ENCODE assay signal across 11 cellular contexts in genomic region chr3:48426944-48427629, GRCh38. TPM values are rescaled to one million over a fixed set of nuclear protein-coding genes. Genes with fewer than 3 reads are reported as not detected.
DNase-seq lines count a peak whose midpoint lies in the region; TF ChIP-seq lines count a peak whose summit lies in the region.
"Had no signal": no experiment of that assay in that cellular context is flagged by ENCODE, and none has a peak within 500 bp of the region (broad histone marks: within the 10 kb centered on the region; RNA-seq: fewer than 3 reads in every experiment).

No MANE protein-coding gene starts in this region.

- TF ChIP-seq POLR2A in thyroid gland (IDR thresholded peaks at IDR 0.05), result peak; percentile 27 to 66

- H3K4me1 Mint-ChIP-seq in T-helper 1 cell treated with Interleukin-12 subunit alpha and Interleukin-12 subunit beta and Interleukin-4 antibody, amounts not matched to agents 30 μg/mL and 1 μg/mL, for 36 hours (ENCODE audit: low read depth), result peaks cover 6% of the 10 kb centered on the region

- peaks cover 19% of the 10 kb centered on the region for H3K27me3 Mint-ChIP-seq in T-helper 1 cell treated with Interleukin-12 subunit alpha and Interleukin-12 subunit beta and Interleukin-4 antibody, amounts not matched to agents 30 μg/mL and 1 μg/mL, for 36 hours (ENCODE audit: low read depth)

- intact Hi-C loops in thyroid gland (cut with DNase I), result no loop called here

- H3K4me3 ChIP-seq in endocrine pancreas (ENCODE audit: control insufficient read depth, insufficient read depth, low read length) (peak overlapping the region; percentile 22), muscle layer of colon (ENCODE audit: low read depth in 1 of 2, low read length in 2 of 2) (peak overlapping the region; percentile 28 to 63), thyroid gland (replicated peaks in 1 of 3) (peak overlapping the region in 1 of 3 donors; percentile 95)

- peak overlapping the region; percentile 89 for H3K27ac ChIP-seq in muscle layer of colon (ENCODE audit: low read depth, low read length)
- peak overlapping the region; percentile 94 to 96 (median 95) for H3K27ac ChIP-seq in thyroid gland

- DNase-seq in T-helper 1 cell (no peak), thyroid gland (peak; percentile 73 to 74), activated gamma-delta T cell (lab: John Stamatoyannopoulos, UW) (no peak), iPS-NIHi7 (ENCODE audit: extremely low spot score) (no peak), NCI-H2107 (lab: John Stamatoyannopoulos, UW) (no peak)
- DNase-seq: NCI-H1436, T-helper 9 cell had no signal

- TF ChIP-seq CTCF in thyroid gland (IDR thresholded peaks at IDR 0.05), result no peak

- WGBS in thyroid gland, 2 donors, result 19 to 25% methylated on average over 8 of the region's 8 CpGs

- H3K9me3 Mint-ChIP-seq in T-helper 1 cell treated with Interleukin-12 subunit alpha and Interleukin-12 subunit beta and Interleukin-4 antibody, amounts not matched to agents 30 μg/mL and 1 μg/mL, for 36 hours, result no peaks in the 10 kb centered on the region

- peak overlapping the region; percentile 26 for H3K4me3 Mint-ChIP-seq in T-helper 1 cell treated with Interleukin-12 subunit alpha and Interleukin-12 subunit beta and Interleukin-4 antibody, amounts not matched to agents 30 μg/mL and 1 μg/mL, for 36 hours

- H3K4me1 ChIP-seq in endocrine pancreas (ENCODE audit: control insufficient read depth, insufficient read depth, low read length), result no peaks in the 10 kb centered on the region
- peaks cover 62% of the 10 kb centered on the region for H3K4me1 ChIP-seq in muscle layer of colon (ENCODE audit: insufficient read depth, low read length)
- H3K4me1 ChIP-seq in thyroid gland, result peaks cover 50 to 70% of the 10 kb centered on the region in 2 donors

- no peaks in the 10 kb centered on the region for H3K36me3 ChIP-seq in endocrine pancreas (ENCODE audit: control insufficient read depth, insufficient read depth, low read length)
- H3K36me3 ChIP-seq in muscle layer of colon (ENCODE audit: insufficient read depth, low read length), result peaks cover 14% of the 10 kb centered on the region
- peaks cover 0 to 4% of the 10 kb centered on the region in 2 donors for H3K36me3 ChIP-seq in thyroid gland

- peak overlapping the region; percentile 5 for H3K27ac Mint-ChIP-seq in T-helper 1 cell treated with Interleukin-12 subunit alpha and Interleukin-12 subunit beta and Interleukin-4 antibody, amounts not matched to agents 30 μg/mL and 1 μg/mL, for 36 hours

- peak overlapping the region; percentile 36 for H3K9ac ChIP-seq in endocrine pancreas (ENCODE audit: control insufficient read depth, insufficient read depth, low read length)
- peak overlapping the region; percentile 63 for H3K9ac ChIP-seq in muscle layer of colon (ENCODE audit: low read length)

- H3K9me3 ChIP-seq in endocrine pancreas (ENCODE audit: control insufficient read depth, low read length), result no peaks in the 10 kb centered on the region
- no peaks in the 10 kb centered on the region for H3K9me3 ChIP-seq in muscle layer of colon (ENCODE audit: low read length)
- no peaks in the 10 kb centered on the region for H3K9me3 ChIP-seq in thyroid gland

- H3K36me3 Mint-ChIP-seq in T-helper 1 cell treated with Interleukin-12 subunit alpha and Interleukin-12 subunit beta and Interleukin-4 antibody, amounts not matched to agents 30 μg/mL and 1 μg/mL, for 36 hours (ENCODE audit: low read depth), result peaks cover 4% of the 10 kb centered on the region

- no peaks in the 10 kb centered on the region for H3K27me3 ChIP-seq in endocrine pancreas (ENCODE audit: control insufficient read depth, insufficient read depth, low read length)
- no peaks in the 10 kb centered on the region for H3K27me3 ChIP-seq in muscle layer of colon (ENCODE audit: control insufficient read depth in 1 of 2, insufficient read depth in 2 of 2, low read length in 2 of 2)
- no peaks in the 10 kb centered on the region for H3K27me3 ChIP-seq in thyroid gland

RNA-seq across cellular contexts. Expression of gene PLXNB1, which starts 2.8 kb away (rescaled TPM):
- total RNA-seq in thyroid gland, result 100 to 1,000 TPM; 126 to 216 (median 138) TPM

RNA-seq across cellular contexts. Expression of gene CCDC51, which starts 12.8 kb away (rescaled TPM):
- total RNA-seq in thyroid gland, result 10 to 100 TPM in 3 of 4 donors, 1 to 10 TPM in 1; 8.6 to 17.0 (median 15.0) TPM

RNA-seq across cellular contexts. Expression of gene TMA7, which starts 13.0 kb away (rescaled TPM):
- total RNA-seq in thyroid gland, result 100 to 1,000 TPM; 133 to 413 (median 301) TPM

RNA-seq across cellular contexts. Expression of gene ATRIP, which starts 19.4 kb away (rescaled TPM):
- 10 to 100 TPM in 2 of 4 donors, 1 to 10 TPM in 2; 8.4 to 13.9 (median 11.0) TPM for total RNA-seq in thyroid gland

RNA-seq across cellular contexts. Expression of gene FBXW12, which starts 55.1 kb away (rescaled TPM):
- total RNA-seq in thyroid gland, result not detected
- total RNA-seq: mononuclear cell had no signal

Comparison
In these comparisons a context has a peak if more than half of its experiments do, and no peak if none do; other contexts are left out.
1. DNase-seq: peak in thyroid gland (2 of 2); none in T-helper 1 cell (0 of 5), activated gamma-delta T cell (single experiment), iPS-NIHi7 (single experiment) and NCI-H2107 (single experiment).